In the genomic region with DNA sequence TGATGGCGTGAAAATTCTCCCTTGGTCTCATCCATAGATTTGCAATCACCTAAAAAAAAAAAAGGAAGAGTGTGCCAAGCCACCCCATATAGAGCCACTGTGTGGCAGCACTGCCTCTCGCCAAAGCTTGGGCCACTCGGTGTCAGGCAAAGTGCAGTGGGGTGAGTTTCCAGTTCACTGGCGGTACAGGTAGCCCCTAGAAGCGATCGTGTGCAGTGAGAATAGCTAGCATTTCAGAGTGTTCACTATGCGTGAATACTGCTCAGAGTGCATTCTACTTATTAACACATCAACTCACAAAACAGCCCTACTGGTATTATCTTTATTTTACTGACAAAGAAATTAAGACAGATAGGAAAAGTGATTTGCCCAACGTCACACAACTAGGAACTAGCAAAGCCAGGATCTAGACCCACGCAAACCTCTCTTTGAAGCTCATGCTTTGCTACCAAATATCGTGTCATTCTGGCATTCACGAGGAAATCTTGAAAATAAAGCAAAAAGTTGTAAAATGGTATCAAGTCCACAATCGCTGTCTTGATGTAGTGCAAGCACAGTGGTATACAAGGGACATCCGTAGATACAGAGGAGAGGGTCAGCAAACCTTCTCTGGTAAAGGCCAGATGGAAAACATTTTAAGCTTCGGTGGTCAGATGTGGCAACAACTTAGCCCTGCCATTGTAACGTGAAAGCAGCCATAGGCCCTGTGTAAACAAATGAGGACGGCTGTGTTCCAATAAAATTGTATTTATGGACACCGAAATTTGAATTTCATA, we compare ENCODE assay signal across 8 cellular contexts. TPM values are rescaled to one million over a fixed set of nuclear protein-coding genes. Genes with fewer than 3 reads are reported as not detected.
DNase-seq lines count a peak whose midpoint lies in the region; ATAC-seq and TF ChIP-seq lines count a peak whose summit lies in the region.

No MANE protein-coding gene starts in this region.

- peak; percentile 40 for TF ChIP-seq CTCF in cardiac fibroblast (IDR thresholded peaks at IDR 0.05; ENCODE audit: low read depth, low read length)

- no peak overlapping the region for H3K4me3 ChIP-seq in cardiac fibroblast (replicated peaks in 1 of 2; ENCODE audit: low read depth in 2 of 2, low read length in 2 of 2)

- intact Hi-C loops in left colon (cut with DNase I, micrococcal nuclease): no loop called here

- ATAC-seq in GM18511 (IDR thresholded peaks at IDR 0.05; ENCODE audit: unreplicated experiment) (peak; percentile 100), HG02884 (IDR thresholded peaks at IDR 0.05; ENCODE audit: unreplicated experiment) (peak; percentile 93), left colon (peak; percentile 100)

- peak; percentile 22 for DNase-seq in AG08395 (ENCODE audit: low spot score)
- peak; percentile 72 for DNase-seq in NCI-H1105 treated with DMSO at 0.1 percent for 48 hours (lab: John Stamatoyannopoulos, UW)
- peak; percentile 7 for DNase-seq in T follicular helper cell (ENCODE audit: low read depth)
- peak; percentile 14 to 24 for DNase-seq in cardiac fibroblast (ENCODE audit: low read depth in 2 of 2)
- DNase-seq in left colon: peak; percentile 73
- DNase-seq in stimulated activated CD8-positive, alpha-beta memory T cell treated with anti-CD3 and anti-CD28 coated beads, Interleukin-15, amount 100 ng/mL, for 48 hours (ENCODE audit: low read depth in 2 of 2): peak; percentile 17 to 35

RNA-seq across cellular contexts. Expression of a gene that starts 10.4 kb away (rescaled TPM):
- 10 to 100 TPM; 12.2 to 20.3 TPM for total RNA-seq in left colon

Comparison
In these comparisons a context has a peak if more than half of its experiments do, and no peak if none do; other contexts are left out.
1. DNase-seq: peak in every context shown above with its lines; median percentile 73 in left colon; 72 in NCI-H1105 treated with DMSO at 0.1 percent for 48 hours; 26 in stimulated activated CD8-positive, alpha-beta memory T cell treated with anti-CD3 and anti-CD28 coated beads, Interleukin-15, amount 100 ng/mL, for 48 hours; 22 in AG08395; 19 in cardiac fibroblast; 7 in T follicular helper cell.